7 cellular contexts compared by ENCODE assay signal in genomic region chr18:31123125-31123524, GRCh38. TPM values are rescaled to one million over a fixed set of nuclear protein-coding genes. Genes with fewer than 3 reads are reported as not detected.
"Had no signal": no experiment of that assay in that cellular context is flagged by ENCODE, and none has a peak within 500 bp of the region (broad histone marks: within the 10 kb centered on the region; RNA-seq: fewer than 3 reads in every experiment).

No MANE protein-coding gene starts in this region.

RNA-seq across cellular contexts. Expression of gene DSC2, which starts 20.9 kb away (rescaled TPM):
- total RNA-seq: OCI-LY7, RPMI7951, SJCRH30 had no signal
- polyA plus RNA-seq: SK-N-SH had no signal

RNA-seq across cellular contexts. Expression of gene DSC1, which starts 39.5 kb away (rescaled TPM):
- total RNA-seq: OCI-LY7, PC-3, RPMI7951, SJCRH30, SJSA1, SK-MEL-5 had no signal
- polyA plus RNA-seq: SK-N-SH had no signal
